18 cellular contexts compared by ENCODE assay signal in genomic region chr3:129346690-129347440, GRCh38.
DNase-seq lines count a peak whose midpoint lies in the region; ATAC-seq lines count a peak whose summit lies in the region.
"Had no signal": no experiment of that assay in that cellular context is flagged by ENCODE, and none has a peak within 500 bp of the region (broad histone marks: within the 10 kb centered on the region; RNA-seq: fewer than 3 reads in every experiment).

No MANE protein-coding gene starts in this region.

- peak; percentile 10 for DNase-seq in DMS53 (lab: John Stamatoyannopoulos, UW)
- no peak for DNase-seq in DMS53 treated with DMSO at 0.1 percent for 48 hours (lab: John Stamatoyannopoulos, UW; ENCODE audit: unreplicated experiment)
- peak; percentile 44 for DNase-seq in NCI-H524 treated with DMSO at 0.1 percent for 48 hours (lab: John Stamatoyannopoulos, UW)
- peak; percentile 45 for DNase-seq in glomerular visceral epithelial cell (ENCODE audit: extremely low spot score)
- DNase-seq in renal cortical epithelial cell (ENCODE audit: low read depth): peak; percentile 22
- DNase-seq in HuH-7 (ENCODE audit: low spot score): no peak
- DNase-seq in SJCRH30: no peak
- DNase-seq: 8988T; activated CD4-positive, alpha-beta T cell treated with anti-CD3 and anti-CD28 coated beads for 4 hours; activated CD8-positive, alpha-beta memory T cell treated with anti-CD3 and anti-CD28 coated beads, Interleukin-2, amount 50 U/mL, for 4 hours; activated naive CD4-positive, alpha-beta T cell; NCI-H1436; sigmoid colon; stimulated activated naive CD4-positive, alpha-beta T cell treated with Interleukin-2 at 50 U/mL for 16 hours had no signal

- no peak overlapping the region for H3K27ac ChIP-seq in SJCRH30
- H3K27ac ChIP-seq: ascending aorta, sigmoid colon, tibial nerve had no signal

- no peaks in the 10 kb centered on the region for H3K36me3 ChIP-seq in SJCRH30
- H3K36me3 ChIP-seq: ascending aorta, HAP-1, sigmoid colon, tibial nerve had no signal

- no peak overlapping the region for H3K4me3 ChIP-seq in SJCRH30
- H3K4me3 ChIP-seq: ascending aorta, HAP-1, sigmoid colon, tibial nerve had no signal

- no peaks in the 10 kb centered on the region for H3K9me3 ChIP-seq in SJCRH30 (replicated peaks)
- H3K9me3 ChIP-seq: ascending aorta, HAP-1, sigmoid colon, tibial nerve had no signal

- peaks cover 4% of the 10 kb centered on the region; the same call in 1 of the 2 replicates for H3K27me3 ChIP-seq in SJCRH30
- H3K27me3 ChIP-seq: ascending aorta had no signal

- no peaks in the 10 kb centered on the region for H3K4me1 ChIP-seq in SJCRH30

- no peak for ATAC-seq in GM18498 (IDR thresholded peaks at IDR 0.05; ENCODE audit: unreplicated experiment)

Comparison
In these comparisons a context has a peak if more than half of its experiments do, and no peak if none do; other contexts are left out.
1. DNase-seq: peak in DMS53 (single experiment), NCI-H524 treated with DMSO at 0.1 percent for 48 hours (single experiment), glomerular visceral epithelial cell (single experiment) and renal cortical epithelial cell (single experiment); none in DMS53 treated with DMSO at 0.1 percent for 48 hours (single experiment), HuH-7 (single experiment) and SJCRH30 (0 of 2).